Comparison of ENCODE assay signal across 12 cellular contexts in the genomic region with DNA sequence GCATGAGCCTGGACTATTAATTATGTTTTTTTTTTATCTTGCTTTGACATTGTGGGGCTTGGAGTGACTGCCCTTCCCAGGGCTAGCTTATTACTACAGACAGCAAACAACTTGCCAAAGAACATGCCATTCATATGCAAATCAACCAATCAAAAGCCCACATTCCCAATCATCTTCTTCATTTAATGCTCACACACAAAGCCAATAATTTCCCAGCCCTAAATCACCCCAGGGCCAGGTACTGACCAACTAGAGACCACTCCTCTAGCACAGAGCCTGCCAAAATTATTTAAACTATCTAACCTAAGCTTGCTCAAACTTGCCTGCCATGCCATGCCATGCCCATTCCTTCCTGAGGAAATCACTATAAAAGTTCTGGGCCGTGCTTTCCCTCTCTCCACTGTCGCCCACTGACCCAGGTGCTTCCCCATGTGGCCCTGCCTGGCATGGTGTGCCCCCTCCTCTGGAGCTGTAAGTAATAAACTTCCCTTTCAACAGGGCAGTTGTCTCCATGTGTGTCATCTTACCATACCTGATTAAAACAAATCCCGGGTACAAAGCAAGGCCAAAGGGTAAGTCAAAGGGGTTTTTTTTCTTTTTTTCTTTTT. TPM values are rescaled to one million over a fixed set of nuclear protein-coding genes. Genes with fewer than 3 reads are reported as not detected.
DNase-seq lines count a peak whose midpoint lies in the region; ATAC-seq and TF ChIP-seq lines count a peak whose summit lies in the region.
"Had no signal": no experiment of that assay in that cellular context is flagged by ENCODE, and none has a peak within 500 bp of the region (broad histone marks: within the 10 kb centered on the region; RNA-seq: fewer than 3 reads in every experiment).

No MANE protein-coding gene starts in this region.

- H3K9ac ChIP-seq in mammary epithelial cell (ENCODE audit: insufficient read depth, low read length), result no peak overlapping the region

- H3K27me3 ChIP-seq in PC-9 (ENCODE audit: insufficient read depth, low read depth) (no peaks in the 10 kb centered on the region), mammary epithelial cell (ENCODE audit: insufficient read depth, low read length) (no peaks in the 10 kb centered on the region)

- H3K36me3 Mint-ChIP-seq in activated CD8-positive, alpha-beta memory T cell treated with anti-CD3 and anti-CD28 coated beads, Interleukin-2, amount 10 ng/mL, durations not matched to agents 7 days and 5 days, result peaks cover 39% of the 10 kb centered on the region
- H3K36me3 Mint-ChIP-seq in nephron progenitor cell (ENCODE audit: low read depth) (peaks cover 6% of the 10 kb centered on the region), HFFc6 (ENCODE audit: low read depth) (no peaks in the 10 kb centered on the region; the same call in 1 of the 2 replicates)

- H3K36me3 ChIP-seq in PC-9 (ENCODE audit: low read depth) (no peaks in the 10 kb centered on the region), mammary epithelial cell (ENCODE audit: insufficient read depth, low read length) (no peaks in the 10 kb centered on the region)

- POLR2A ChIA-PET in PC-9 (lab: Charles Lee; ENCODE audit: unreplicated experiment), result no interaction called here

- H4K20me1 ChIP-seq in PC-9 (ENCODE audit: insufficient read depth) (no peaks in the 10 kb centered on the region), mammary epithelial cell (ENCODE audit: insufficient read depth, low read length) (no peaks in the 10 kb centered on the region)

- H3K4me1 ChIP-seq in PC-9 (replicated peaks; ENCODE audit: insufficient read depth) (peaks cover 57% of the 10 kb centered on the region), mammary epithelial cell (ENCODE audit: insufficient read depth, low read length) (peaks cover 30% of the 10 kb centered on the region)

- dilution Hi-C loops in mammary epithelial cell (cut with HindIII; ENCODE audit: low sequenced_read_pairs), result no loop called here

- in situ Hi-C loops in mammary epithelial cell (cut with MboI; ENCODE audit: low sequenced_read_pairs in 2 of 2), result no loop called here

- H3K9me2 ChIP-seq in PC-9 (ENCODE audit: insufficient read depth), result no peaks in the 10 kb centered on the region

- BruUV-seq in PC-9 (replicated peaks; lab: Mats Ljungman, UMichigan) (no TSS peak), mammary epithelial cell (replicated peaks; lab: Mats Ljungman, UMichigan) (no TSS peak)

- ATAC-seq in activated CD8-positive, alpha-beta memory T cell treated with anti-CD3 and anti-CD28 coated beads, Interleukin-2, amount 10 ng/mL, durations not matched to agents 7 days and 5 days, result no peak
- no peak for ATAC-seq in HG03342 (IDR thresholded peaks at IDR 0.05; ENCODE audit: unreplicated experiment)

- WGBS in mammary epithelial cell (ENCODE audit: low coverage, missing lambda C conversion rate), result 0% methylated on average over 3 of the region's 3 CpGs

- no peaks in the 10 kb centered on the region for H3K9me3 Mint-ChIP-seq in activated CD8-positive, alpha-beta memory T cell treated with anti-CD3 and anti-CD28 coated beads, Interleukin-2, amount 10 ng/mL, durations not matched to agents 7 days and 5 days (ENCODE audit: low read depth)
- no peaks in the 10 kb centered on the region for H3K9me3 Mint-ChIP-seq in nephron progenitor cell
- no peaks in the 10 kb centered on the region for H3K9me3 Mint-ChIP-seq in HFFc6

- H3K4me1 Mint-ChIP-seq in activated CD8-positive, alpha-beta memory T cell treated with anti-CD3 and anti-CD28 coated beads, Interleukin-2, amount 10 ng/mL, durations not matched to agents 7 days and 5 days, result peaks cover 73% of the 10 kb centered on the region
- H3K4me1 Mint-ChIP-seq in nephron progenitor cell (peaks cover 2% of the 10 kb centered on the region), HFFc6 (ENCODE audit: low read depth) (0 out of 2 replicates have a peak, but pooled peaks cover 5% of the 10 kb centered on the region)

- no peaks in the 10 kb centered on the region for H3K9me3 ChIP-seq in PC-9 (ENCODE audit: insufficient read depth, low read depth)
- no peaks in the 10 kb centered on the region for H3K9me3 ChIP-seq in mammary epithelial cell (replicated peaks; ENCODE audit: insufficient read depth, low read length)

- no peak overlapping the region for H2AFZ ChIP-seq in PC-9
- peak overlapping the region; percentile 67 for H2AFZ ChIP-seq in mammary epithelial cell (ENCODE audit: low read depth, low read length)

- H3K4me3 ChIP-seq in PC-9 (no peak overlapping the region), mammary epithelial cell (replicated peaks in 1 of 3; ENCODE audit: insufficient read depth in 1 of 3, low read depth in 2 of 3, low read length in 3 of 3) (no peak overlapping the region)

- no peak for DNase-seq in activated CD8-positive, alpha-beta memory T cell treated with anti-CD3 and anti-CD28 coated beads, Interleukin-2, amount 10 ng/mL, durations not matched to agents 7 days and 5 days
- DNase-seq in activated CD8-positive, alpha-beta memory T cell treated with anti-CD3 and anti-CD28 coated beads, Interleukin-2, amount 50 U/mL, for 48 hours, result no peak
- DNase-seq in PC-9, result peak in 1 of 2 experiments; percentile 39
- DNase-seq in mammary epithelial cell, result peak; percentile 68
- no peak for DNase-seq in nephron progenitor cell
- no peak for DNase-seq in HFFc6
- DNase-seq in NCI-H1436 treated with DMSO at 0.1 percent for 48 hours (lab: John Stamatoyannopoulos, UW), result no peak
- DNase-seq: KG1, mesenchymal stem cell, NCI-H187, substantia nigra had no signal

- intact Hi-C loops in PC-9 (cut with micrococcal nuclease; ENCODE audit: unreplicated experiment), result no loop called here
- intact Hi-C loops in mammary epithelial cell (cut with micrococcal nuclease), result no loop called here

- TF ChIP-seq CTCF in PC-9 (conservative IDR thresholded peaks at IDR 0.05) (no peak), mammary epithelial cell (conservative IDR thresholded peaks at IDR 0.05 in 1 of 2, IDR thresholded peaks at IDR 0.05 in 1 of 2; ENCODE audit: extremely low read depth in 1 of 2, insufficient read depth in 1 of 2, low read depth in 1 of 2, low read length in 2 of 2) (no peak), nephron progenitor cell (IDR thresholded peaks at IDR 0.05) (no peak), HFFc6 (IDR thresholded peaks at IDR 0.05) (no peak)

- no peaks in the 10 kb centered on the region for H3K27me3 Mint-ChIP-seq in activated CD8-positive, alpha-beta memory T cell treated with anti-CD3 and anti-CD28 coated beads, Interleukin-2, amount 10 ng/mL, durations not matched to agents 7 days and 5 days
- H3K27me3 Mint-ChIP-seq in nephron progenitor cell (ENCODE audit: low read depth, poor library complexity) (peaks cover 4% of the 10 kb centered on the region), HFFc6 (ENCODE audit: insufficient read depth) (peaks cover 7% of the 10 kb centered on the region)

- peak overlapping the region; percentile 58 for H3K4me2 ChIP-seq in PC-9
- H3K4me2 ChIP-seq in mammary epithelial cell (ENCODE audit: insufficient read depth, low read depth, low read length), result peak overlapping the region; percentile 39

- H3K79me2 ChIP-seq in PC-9 (ENCODE audit: low read depth) (peaks cover 10% of the 10 kb centered on the region; the same call in 1 of the 2 replicates), mammary epithelial cell (ENCODE audit: insufficient read depth, low read length) (no peaks in the 10 kb centered on the region)

- H3F3A ChIP-seq in PC-9 (ENCODE audit: insufficient read depth, low read depth), result peaks cover 46% of the 10 kb centered on the region

- no peak overlapping the region for H3K4me3 Mint-ChIP-seq in activated CD8-positive, alpha-beta memory T cell treated with anti-CD3 and anti-CD28 coated beads, Interleukin-2, amount 10 ng/mL, durations not matched to agents 7 days and 5 days
- no peak overlapping the region for H3K4me3 Mint-ChIP-seq in nephron progenitor cell
- no peak overlapping the region for H3K4me3 Mint-ChIP-seq in HFFc6

- H3K27ac Mint-ChIP-seq in activated CD8-positive, alpha-beta memory T cell treated with anti-CD3 and anti-CD28 coated beads, Interleukin-2, amount 10 ng/mL, durations not matched to agents 7 days and 5 days, result peak overlapping the region; percentile 69
- H3K27ac Mint-ChIP-seq in nephron progenitor cell (peak overlapping the region; percentile 17), HFFc6 (no peak overlapping the region)

- CTCF ChIA-PET in activated CD8-positive, alpha-beta memory T cell treated with anti-CD3 and anti-CD28 coated beads, Interleukin-2, amount 10 ng/mL, durations not matched to agents 7 days and 5 days (lab: Charles Lee), result interaction anchor here (0.6 to 1.8 kb wide), 6 partner anchors 9 to 71 kb away, joined by 3 to 8 read pairs (median 4); no protein-coding TSS in a partner anchor
- CTCF ChIA-PET in PC-9 (lab: Charles Lee), result no interaction called here
- CTCF ChIA-PET in mammary epithelial cell (lab: Charles Lee; ENCODE audit: low non-redundant PET), result no interaction called here

- H3K27ac ChIP-seq in PC-9 (peak overlapping the region; percentile 73), mammary epithelial cell (ENCODE audit: insufficient read depth, low read depth, low read length) (peak overlapping the region; percentile 37)

RNA-seq across cellular contexts. Expression of gene PBX4, which starts 15.7 kb away (rescaled TPM):
- 10 to 100 TPM; 39.9 to 62.3 TPM for total RNA-seq in activated CD8-positive, alpha-beta memory T cell treated with anti-CD3 and anti-CD28 coated beads, Interleukin-2, amount 10 ng/mL, durations not matched to agents 7 days and 5 days
- 5.7 and 7.4 TPM in 2 replicates for total RNA-seq in PC-9 (2021)
- 1 to 10 TPM; 1.2 to 5.2 TPM for total RNA-seq in mammary epithelial cell
- 2.2 TPM for polyA plus RNA-seq in mammary epithelial cell
- polyA minus RNA-seq in mammary epithelial cell, result 2.3 TPM
- total RNA-seq in HFFc6 (2021; fragmentation: NEBNext Ultra II Directional; extraction: Animal tissue kit (Norgen Biotek cat#: 25700)), result under 1 TPM in 5 of 6 experiments, not detected in 1; 0.23 to 0.40 (median 0.30) TPM

RNA-seq across cellular contexts. Expression of gene LPAR2, which starts 25.2 kb away (rescaled TPM):
- 10 to 100 TPM; 39.4 to 46.1 TPM for total RNA-seq in activated CD8-positive, alpha-beta memory T cell treated with anti-CD3 and anti-CD28 coated beads, Interleukin-2, amount 10 ng/mL, durations not matched to agents 7 days and 5 days
- total RNA-seq in PC-9 (2021) (27.4 and 29.2 TPM in 2 replicates), mammary epithelial cell (10 to 100 TPM; 20.2 to 27.9 TPM)
- polyA plus RNA-seq in mammary epithelial cell, result 18.6 TPM
- 9.4 TPM for polyA minus RNA-seq in mammary epithelial cell
- total RNA-seq in HFFc6 (2021; fragmentation: NEBNext Ultra II Directional; extraction: Animal tissue kit (Norgen Biotek cat#: 25700)), result 1 to 10 TPM; 2.6 to 4.2 (median 3.2) TPM

RNA-seq across cellular contexts. Expression of gene GMIP, which starts 40.6 kb away (rescaled TPM):
- 100 to 1,000 TPM; 110 to 111 TPM for total RNA-seq in activated CD8-positive, alpha-beta memory T cell treated with anti-CD3 and anti-CD28 coated beads, Interleukin-2, amount 10 ng/mL, durations not matched to agents 7 days and 5 days
- 15.4 and 18.2 TPM in 2 replicates for total RNA-seq in PC-9 (2021)
- total RNA-seq in mammary epithelial cell, result 10 to 100 TPM in 1 of 2 donors, 1 to 10 TPM in 1; 6.5 to 18.3 TPM
- polyA plus RNA-seq in mammary epithelial cell, result 3.3 TPM
- polyA minus RNA-seq in mammary epithelial cell, result 4.4 TPM
- total RNA-seq in HFFc6 (2021; fragmentation: NEBNext Ultra II Directional; extraction: Animal tissue kit (Norgen Biotek cat#: 25700)), result 10 to 100 TPM; 11.5 to 16.7 (median 13.9) TPM
